ENCODE assay signal across 18 cellular contexts in the genomic region with DNA sequence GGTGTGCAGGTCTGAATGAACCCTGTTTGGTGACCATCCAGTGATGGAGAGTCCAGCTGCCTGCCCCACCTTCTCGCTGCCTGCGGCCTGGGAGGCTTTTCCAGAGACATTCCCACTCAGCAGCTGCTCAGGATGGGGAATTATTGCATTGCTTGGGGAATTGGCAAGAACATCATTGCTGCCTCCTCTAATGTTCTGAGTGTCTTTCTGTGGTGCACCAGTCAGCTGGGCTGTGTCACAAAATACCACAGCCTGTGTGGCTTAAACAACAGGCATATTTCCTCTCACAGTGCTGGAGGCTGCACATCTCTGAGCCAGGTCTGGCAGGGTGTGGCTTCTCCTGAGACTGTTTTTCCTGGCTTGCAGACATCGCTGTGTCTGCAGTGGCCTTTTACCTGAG.
"Had no signal": no experiment of that assay in that cellular context is flagged by ENCODE, and none has a peak within 500 bp of the region (broad histone marks: within the 10 kb centered on the region; RNA-seq: fewer than 3 reads in every experiment).

No MANE protein-coding gene starts in this region.

- H3K27ac ChIP-seq: foreskin keratinocyte, hepatocyte, psoas muscle, right lobe of liver, spleen, thoracic aorta had no signal

- H3K36me3 ChIP-seq: right lobe of liver, thoracic aorta had no signal

- H3K9me3 ChIP-seq: psoas muscle, right lobe of liver, spleen, thoracic aorta had no signal

- H3K4me3 ChIP-seq: hepatocyte, lung, psoas muscle, right lobe of liver, spleen, thoracic aorta had no signal

- H3K27me3 ChIP-seq: hepatocyte, right lobe of liver had no signal

- DNase-seq: erythroblast; foreskin keratinocyte; kidney; left colon; left ventricle myocardium superior; mesenchymal stem cell; psoas muscle; retina; right lobe of liver; spleen; stimulated activated CD4-positive, alpha-beta T cell treated with anti-CD3 and anti-CD28 coated beads, Interleukin-15, amount 100 ng/mL, for 24 hours; stimulated activated CD4-positive, alpha-beta T cell treated with anti-CD3 and anti-CD28 coated beads, Interleukin-1b, Interleukin-23, amount 100 ng/mL, for 48 hours; stimulated activated CD4-positive, alpha-beta T cell treated with anti-CD3 and anti-CD28 coated beads, Interleukin-4, amount 100 ng/mL, for 24 hours; trophoblast cell had no signal

- H3K4me1 ChIP-seq: foreskin keratinocyte, right lobe of liver had no signal

- H3K4me2 ChIP-seq: hepatocyte had no signal

- H2AFZ ChIP-seq: hepatocyte had no signal

- ATAC-seq: foreskin keratinocyte; left colon; left ventricle myocardium superior; right lobe of liver; stimulated activated memory B cell treated with anti-CD40 and anti-IgM and Interleukin-4, amounts not matched to agents 10 μg/mL and 1 μg/mL and 100 μg/mL, for 72 hours had no signal

- H3K79me2 ChIP-seq: hepatocyte had no signal
